8 cellular contexts compared by ENCODE assay signal in the genomic region with DNA sequence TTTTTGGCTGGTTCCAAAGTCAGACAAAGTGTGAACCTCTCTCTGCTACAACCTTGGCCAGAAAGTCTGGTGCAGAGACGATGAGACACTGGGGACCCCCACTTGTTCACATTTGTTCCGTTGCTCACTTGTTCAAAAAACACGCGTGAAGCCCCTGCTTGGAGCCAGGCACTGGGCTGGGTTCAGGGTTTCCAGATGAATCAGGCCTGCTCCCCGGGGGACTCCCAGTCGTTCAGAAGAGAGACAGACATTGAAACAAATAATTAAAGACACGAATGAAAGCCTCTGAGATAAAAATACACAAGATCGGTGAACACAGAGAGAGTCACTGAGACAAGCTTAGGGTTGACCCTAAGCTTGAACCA.
DNase-seq lines count a peak whose midpoint lies in the region; ATAC-seq and TF ChIP-seq lines count a peak whose summit lies in the region.

No MANE protein-coding gene starts in this region.

- H3K27ac Mint-ChIP-seq in HFFc6: no peak overlapping the region

- peak; percentile 47 for DNase-seq in activated CD8-positive, alpha-beta memory T cell treated with anti-CD3 and anti-CD28 coated beads, Interleukin-2, amount 50 U/mL, for 1 hour (ENCODE audit: extremely low read depth)
- peak; percentile 76 for DNase-seq in stimulated activated CD4-positive, alpha-beta T cell treated with anti-CD3 and anti-CD28 coated beads, Interleukin-15, amount 100 ng/mL, for 24 hours
- DNase-seq in HFFc6: no peak
- DNase-seq in HPDE6-E6E7 (ENCODE audit: extremely low spot score): no peak
- no peak for DNase-seq in iPS-NIHi11 (ENCODE audit: low spot score)
- no peak for DNase-seq in NCI-H1694 (lab: John Stamatoyannopoulos, UW)

- peaks cover 7% of the 10 kb centered on the region for H3K27me3 Mint-ChIP-seq in HFFc6 (ENCODE audit: insufficient read depth)

- ATAC-seq in GM18873 (IDR thresholded peaks at IDR 0.05; ENCODE audit: low FRiP score, unreplicated experiment) (peak; percentile 16), HG03135 (IDR thresholded peaks at IDR 0.05; ENCODE audit: unreplicated experiment) (peak; percentile 3)

- H3K36me3 Mint-ChIP-seq in HFFc6 (ENCODE audit: low read depth): no peaks in the 10 kb centered on the region

- H3K4me1 Mint-ChIP-seq in HFFc6 (ENCODE audit: low read depth): peaks cover 32% of the 10 kb centered on the region

- TF ChIP-seq CTCF in HFFc6 (IDR thresholded peaks at IDR 0.05): no peak

- no peaks in the 10 kb centered on the region for H3K9me3 Mint-ChIP-seq in HFFc6

- H3K4me3 Mint-ChIP-seq in HFFc6: no peak overlapping the region

Comparison
In these comparisons a context has a peak if more than half of its experiments do, and no peak if none do; other contexts are left out.
1. DNase-seq: peak in activated CD8-positive, alpha-beta memory T cell treated with anti-CD3 and anti-CD28 coated beads, Interleukin-2, amount 50 U/mL, for 1 hour (single experiment) and stimulated activated CD4-positive, alpha-beta T cell treated with anti-CD3 and anti-CD28 coated beads, Interleukin-15, amount 100 ng/mL, for 24 hours (single experiment); none in HFFc6 (single experiment), HPDE6-E6E7 (single experiment), iPS-NIHi11 (single experiment) and NCI-H1694 (single experiment).